Comparison of ENCODE assay signal across 8 cellular contexts in the genomic region with DNA sequence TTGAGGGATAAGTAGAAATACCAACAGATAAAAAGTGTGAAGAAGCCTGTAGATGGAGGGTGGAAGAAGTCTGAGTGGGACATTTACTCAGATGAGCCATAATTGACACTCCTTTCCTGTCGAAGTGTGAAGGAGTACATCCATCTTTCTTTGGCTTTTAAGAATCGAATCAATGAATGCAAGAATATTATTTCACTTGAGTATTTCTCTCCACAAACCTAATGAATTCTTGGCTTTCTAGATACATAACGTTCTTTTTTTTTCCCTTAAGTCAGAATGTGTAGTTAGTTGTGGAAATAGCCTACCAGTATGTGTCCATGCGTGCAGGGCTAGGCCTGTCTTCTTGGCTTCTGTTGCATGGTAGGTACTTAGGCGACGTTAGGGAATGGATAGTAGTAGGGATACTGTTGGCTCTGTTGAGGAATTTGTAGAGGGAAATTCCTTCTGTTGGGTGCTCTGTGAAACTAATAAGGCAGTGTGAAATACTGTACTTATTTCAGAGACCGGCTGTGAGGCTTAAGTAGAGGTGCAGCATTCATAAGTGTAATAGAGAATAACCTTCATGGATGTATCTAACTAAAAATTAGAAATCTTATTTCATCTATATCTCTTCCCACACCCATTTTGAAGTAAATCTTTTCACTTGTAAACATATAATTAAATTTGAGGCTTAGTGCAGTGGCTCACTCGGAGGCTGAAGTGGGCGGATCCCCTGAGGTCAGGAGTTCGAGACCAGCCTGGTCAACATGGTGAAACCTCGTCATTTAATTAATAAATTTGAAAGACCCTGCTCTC. TPM values are rescaled to one million over a fixed set of nuclear protein-coding genes. Genes with fewer than 3 reads are reported as not detected.
DNase-seq lines count a peak whose midpoint lies in the region; ATAC-seq lines count a peak whose summit lies in the region.

No MANE protein-coding gene starts in this region.

- H3K27ac ChIP-seq in BLaER1 = peak overlapping the region; percentile 96

- no peak for DNase-seq in Jurkat, Clone E6-1 (ENCODE audit: low read depth, low spot score)
- DNase-seq in central memory CD8-positive, alpha-beta T cell (ENCODE audit: low spot score in 2 of 2) = no peak
- DNase-seq in naive B cell (no peak), NCI-H774 (lab: John Stamatoyannopoulos, UW) (no peak), UCSD-AML1 (lab: John Stamatoyannopoulos, UW; ENCODE audit: unreplicated experiment) (no peak)

- peaks cover 70% of the 10 kb centered on the region for H3K4me1 Mint-ChIP-seq in central memory CD8-positive, alpha-beta T cell
- H3K4me1 Mint-ChIP-seq in naive B cell = peaks cover 61 to 77% (median 76%) of the 10 kb centered on the region in 3 donors

- H3K36me3 Mint-ChIP-seq in central memory CD8-positive, alpha-beta T cell (ENCODE audit: insufficient read depth) = peaks cover 52% of the 10 kb centered on the region
- peaks cover 4 to 15% of the 10 kb centered on the region in 2 donors for H3K36me3 Mint-ChIP-seq in naive B cell

- H3K4me3 ChIP-seq in BLaER1 = peak overlapping the region; percentile 81
- peak overlapping the region; percentile 81 for H3K4me3 ChIP-seq in Jurkat, Clone E6-1 (ENCODE audit: low read length)

- H3K27me3 Mint-ChIP-seq in central memory CD8-positive, alpha-beta T cell = no peaks in the 10 kb centered on the region
- no peaks in the 10 kb centered on the region for H3K27me3 Mint-ChIP-seq in naive B cell

- peak overlapping the region; percentile 98 for H3K4me3 Mint-ChIP-seq in central memory CD8-positive, alpha-beta T cell
- peak overlapping the region; percentile 89 to 99 (median 98) for H3K4me3 Mint-ChIP-seq in naive B cell

- peaks cover 64% of the 10 kb centered on the region for H3K36me3 ChIP-seq in BLaER1

- peaks cover 63% of the 10 kb centered on the region for H3K4me1 ChIP-seq in BLaER1

- H3K9ac ChIP-seq in BLaER1 = peak overlapping the region; percentile 98

- H3K9me3 ChIP-seq in BLaER1 = no peaks in the 10 kb centered on the region

- H4K20me1 ChIP-seq in BLaER1 = peaks cover 52% of the 10 kb centered on the region

- H3K9me3 Mint-ChIP-seq in central memory CD8-positive, alpha-beta T cell = no peaks in the 10 kb centered on the region
- no peaks in the 10 kb centered on the region for H3K9me3 Mint-ChIP-seq in naive B cell

- ATAC-seq in central memory CD8-positive, alpha-beta T cell (replicated peaks; ENCODE audit: extremely low read depth, poor library complexity, severe bottlenecking) = no peak
- ATAC-seq in naive B cell (ENCODE audit: low read depth in 2 of 2) (no peak), GM18867 (IDR thresholded peaks at IDR 0.05; ENCODE audit: unreplicated experiment) (no peak), HG02885 (IDR thresholded peaks at IDR 0.05; ENCODE audit: poor library complexity, unreplicated experiment) (no peak)

- H3K27ac Mint-ChIP-seq in central memory CD8-positive, alpha-beta T cell (ENCODE audit: low read depth) = peak overlapping the region; percentile 98
- H3K27ac Mint-ChIP-seq in naive B cell = peak overlapping the region in 5 of 6 donors; percentile 96 to 99 (median 99)

- H3K4me2 ChIP-seq in BLaER1 = peak overlapping the region; percentile 99

- H3K27me3 ChIP-seq in BLaER1 = no peaks in the 10 kb centered on the region

RNA-seq across cellular contexts. Expression of a gene that starts 1.5 kb away (rescaled TPM):
- 4,737 TPM for polyA plus RNA-seq in Jurkat, Clone E6-1 (2012; ENCODE audit: insufficient read depth, insufficient read length)
- polyA plus RNA-seq in naive B cell (ENCODE audit: low read depth in 6 of 6) = over 10,000 TPM in 1 of 6 donors, 1,000 to 10,000 TPM in 5; 6,561 to 10,092 (median 8,290) TPM

RNA-seq across cellular contexts. Expression of a gene that starts 1.6 kb away (rescaled TPM):
- 71.1 TPM for polyA plus RNA-seq in Jurkat, Clone E6-1 (2012; ENCODE audit: insufficient read depth, insufficient read length)
- 10 to 100 TPM in 5 of 6 donors, 1 to 10 TPM in 1; 5.3 to 18.9 (median 14.4) TPM for polyA plus RNA-seq in naive B cell (ENCODE audit: low read depth in 6 of 6)

RNA-seq across cellular contexts. Expression of a gene that starts 3.6 kb away (rescaled TPM):
- 6.0 TPM for polyA plus RNA-seq in Jurkat, Clone E6-1 (2012; ENCODE audit: insufficient read depth, insufficient read length)
- polyA plus RNA-seq in naive B cell (ENCODE audit: low read depth in 6 of 6) = 10 to 100 TPM; 18.3 to 31.6 (median 22.2) TPM

RNA-seq across cellular contexts. Expression of a gene that starts 15.7 kb away (rescaled TPM):
- polyA plus RNA-seq in Jurkat, Clone E6-1 (2012; ENCODE audit: insufficient read depth, insufficient read length) = 117 TPM
- 10 to 100 TPM; 50.5 to 78.0 (median 59.3) TPM for polyA plus RNA-seq in naive B cell (ENCODE audit: low read depth in 6 of 6)

RNA-seq across cellular contexts. Expression of a gene that starts 16.1 kb away (rescaled TPM):
- polyA plus RNA-seq in Jurkat, Clone E6-1 (2012; ENCODE audit: insufficient read depth, insufficient read length) = 218 TPM
- polyA plus RNA-seq in naive B cell (ENCODE audit: low read depth in 6 of 6) = 10 to 100 TPM; 29.4 to 47.8 (median 41.3) TPM
